In genomic region chr11:132579686-132580085, GRCh38 we compare ENCODE assay signal across 31 cellular contexts.
"Had no signal": no experiment of that assay in that cellular context is flagged by ENCODE, and none has a peak within 500 bp of the region (broad histone marks: within the 10 kb centered on the region; RNA-seq: fewer than 3 reads in every experiment).

No MANE protein-coding gene starts in this region.

- H3K9me2 ChIP-seq: SK-N-SH had no signal

- H3K36me3 Mint-ChIP-seq: activated CD4-positive, alpha-beta memory T cell treated with anti-CD3 and anti-CD28 coated beads for 36 hours; activated naive CD4-positive, alpha-beta T cell treated with anti-CD3 and anti-CD28 coated beads, Interleukin-2, amount 10 ng/mL, durations not matched to agents 7 days and 5 days; activated naive CD8-positive, alpha-beta T cell; WTC11 had no signal

- H3K27me3 ChIP-seq: cardiac muscle cell, Peyer's patch, SJSA1 had no signal

- H3K4me3 ChIP-seq: cardiac muscle cell, K562, Peyer's patch, SJSA1 had no signal

- H3K9me3 ChIP-seq: Peyer's patch, SJSA1, SK-N-SH had no signal

- H3K9ac ChIP-seq: SK-N-SH had no signal

- H3K27me3 Mint-ChIP-seq: activated naive CD4-positive, alpha-beta T cell treated with anti-CD3 and anti-CD28 coated beads, Interleukin-2, amount 10 ng/mL, durations not matched to agents 7 days and 5 days; activated naive CD8-positive, alpha-beta T cell treated with anti-CD3 and anti-CD28 coated beads, Interleukin-2, amount 50 U/mL, for 24 hours; central memory CD8-positive, alpha-beta T cell had no signal

- H3K4me2 ChIP-seq: SK-N-SH had no signal

- H3K27ac ChIP-seq: cardiac muscle cell, Peyer's patch, SJSA1 had no signal

- DNase-seq: activated CD4-positive, alpha-beta memory T cell treated with anti-CD3 and anti-CD28 coated beads for 36 hours; activated CD4-positive, alpha-beta T cell treated with anti-CD3 and anti-CD28 coated beads for 4 hours; activated CD4-positive, alpha-beta T cell treated with anti-CD3 and anti-CD28 coated beads, Interleukin-2, amount 50 U/mL, for 1 hour; activated CD8-positive, alpha-beta memory T cell treated with anti-CD3 and anti-CD28 coated beads, Interleukin-2, amount 50 U/mL, for 4 hours; activated effector memory CD4-positive, alpha-beta T cell treated with Interleukin-2 at 50 U/mL for 16 hours; activated naive CD4-positive, alpha-beta T cell treated with anti-CD3 and anti-CD28 coated beads, Interleukin-2, amount 10 ng/mL, durations not matched to agents 7 days and 5 days; activated naive CD8-positive, alpha-beta T cell treated with anti-CD3 and anti-CD28 coated beads, Interleukin-2, amount 50 U/mL, for 24 hours; activated T-cell treated with anti-CD3 and anti-CD28 coated beads, Interleukin-2, amount 50 U/mL, for 48 hours; amniotic stem cell; aorta; NCI-H1092 treated with DMSO at 0.1 percent for 48 hours; NCI-H187; NCI-H2029 treated with DMSO at 0.1 percent for 48 hours; NCI-H345; NCI-H524 treated with DMSO at 0.1 percent for 48 hours; NCI-H748 treated with DMSO at 0.1 percent for 48 hours; NK-92 treated with Interleukin-12 subunit alpha and Interleukin-12 subunit beta, amount 100 ng/mL, for 24 hours; PC-3; Peyer's patch; RPMI8226; SHP77 treated with DMSO at 0.1 percent for 48 hours; SK-N-SH had no signal

- H3K27ac Mint-ChIP-seq: activated CD4-positive, alpha-beta memory T cell treated with anti-CD3 and anti-CD28 coated beads for 36 hours; activated naive CD4-positive, alpha-beta T cell treated with anti-CD3 and anti-CD28 coated beads, Interleukin-2, amount 10 ng/mL, durations not matched to agents 7 days and 5 days; activated naive CD8-positive, alpha-beta T cell; activated naive CD8-positive, alpha-beta T cell treated with anti-CD3 and anti-CD28 coated beads, Interleukin-2, amount 50 U/mL, for 24 hours; T-helper 1 cell treated with Interleukin-12 subunit alpha and Interleukin-12 subunit beta and Interleukin-4 antibody, amounts not matched to agents 30 μg/mL and 1 μg/mL, for 36 hours; T-helper 2 cell treated with Interferon-gamma antibody and Interleukin-4, amounts not matched to agents 5 μg/mL and 100 μg/mL, for 36 hours; WTC11 had no signal

- H3K4me1 Mint-ChIP-seq: activated naive CD4-positive, alpha-beta T cell treated with anti-CD3 and anti-CD28 coated beads, Interleukin-2, amount 10 ng/mL, durations not matched to agents 7 days and 5 days; activated naive CD8-positive, alpha-beta T cell treated with anti-CD3 and anti-CD28 coated beads, Interleukin-2, amount 50 U/mL, for 24 hours; central memory CD8-positive, alpha-beta T cell had no signal

- ATAC-seq: activated CD4-positive, CD25-positive, alpha-beta regulatory T cell treated with anti-CD3 and anti-CD28 coated beads, Interleukin-2, amount 50 U/mL, for 24 hours; activated naive CD8-positive, alpha-beta T cell treated with anti-CD3 and anti-CD28 coated beads, Interleukin-2, amount 50 U/mL, for 24 hours; K562; PC-3; WTC11 had no signal

- H3K4me3 Mint-ChIP-seq: activated CD4-positive, alpha-beta memory T cell treated with anti-CD3 and anti-CD28 coated beads for 36 hours; activated naive CD4-positive, alpha-beta T cell treated with anti-CD3 and anti-CD28 coated beads, Interleukin-2, amount 10 ng/mL, durations not matched to agents 7 days and 5 days; activated naive CD8-positive, alpha-beta T cell; activated naive CD8-positive, alpha-beta T cell treated with anti-CD3 and anti-CD28 coated beads, Interleukin-2, amount 50 U/mL, for 24 hours; central memory CD8-positive, alpha-beta T cell; T-helper 1 cell treated with Interleukin-12 subunit alpha and Interleukin-12 subunit beta and Interleukin-4 antibody, amounts not matched to agents 30 μg/mL and 1 μg/mL, for 36 hours; T-helper 2 cell treated with Interferon-gamma antibody and Interleukin-4, amounts not matched to agents 5 μg/mL and 100 μg/mL, for 36 hours; WTC11 had no signal

- H3K4me1 ChIP-seq: Peyer's patch had no signal

- H3K9me3 Mint-ChIP-seq: activated CD4-positive, alpha-beta memory T cell treated with anti-CD3 and anti-CD28 coated beads for 36 hours; T-helper 1 cell treated with Interleukin-12 subunit alpha and Interleukin-12 subunit beta and Interleukin-4 antibody, amounts not matched to agents 30 μg/mL and 1 μg/mL, for 36 hours had no signal

- H3K36me3 ChIP-seq: cardiac muscle cell, Peyer's patch, SJSA1 had no signal
